12 cellular contexts compared by ENCODE assay signal in the genomic region with DNA sequence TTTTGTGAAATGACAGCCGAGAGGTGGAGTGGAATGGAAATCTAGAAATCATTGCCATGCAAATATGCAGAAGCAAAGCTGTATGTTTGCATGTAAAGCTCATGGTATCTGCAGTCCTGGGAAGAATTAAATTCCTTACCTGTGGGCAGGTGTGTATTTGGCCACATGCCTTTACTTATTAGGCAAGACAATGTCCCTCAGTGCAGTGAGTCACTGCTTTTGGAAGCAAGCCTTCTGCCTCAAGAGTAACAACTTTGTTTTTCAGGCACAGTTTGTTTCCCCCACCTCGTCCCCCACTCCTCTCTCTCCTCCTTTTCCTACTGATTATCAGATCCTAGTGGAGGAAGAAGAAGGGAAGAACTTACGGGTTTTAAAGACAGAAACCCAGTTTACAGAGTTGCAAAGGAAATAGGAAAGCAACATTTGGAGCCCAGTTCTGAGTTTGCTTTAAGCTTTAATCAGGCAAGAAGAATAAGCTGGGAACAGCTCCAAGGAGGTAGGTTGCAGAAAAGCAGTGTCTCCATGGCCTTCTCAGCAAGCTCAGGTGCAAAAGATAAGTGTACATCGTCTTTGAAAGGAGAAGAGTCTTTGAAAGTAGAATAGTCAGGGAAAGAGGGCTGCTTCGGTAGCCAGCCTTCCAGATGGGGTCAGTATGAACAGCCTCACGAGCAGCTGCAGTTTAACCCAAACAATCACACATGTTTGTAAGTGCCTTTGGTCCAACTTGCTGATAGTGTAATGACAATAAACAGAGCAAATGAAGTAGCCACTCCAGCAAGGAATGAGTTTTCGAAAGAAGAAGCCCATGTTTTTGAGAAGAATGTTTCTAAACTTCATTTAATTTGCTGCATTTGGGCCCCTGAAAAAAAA.
DNase-seq lines count a peak whose midpoint lies in the region; ATAC-seq and TF ChIP-seq lines count a peak whose summit lies in the region.
"Had no signal": no experiment of that assay in that cellular context is flagged by ENCODE, and none has a peak within 500 bp of the region (broad histone marks: within the 10 kb centered on the region; RNA-seq: fewer than 3 reads in every experiment).

No MANE protein-coding gene starts in this region.

- H3K27me3 ChIP-seq in HUES64 (ENCODE audit: insufficient read depth, low read length) (no peaks in the 10 kb centered on the region), skeletal muscle satellite cell (ENCODE audit: control insufficient read depth, insufficient read depth, low read length) (no peaks in the 10 kb centered on the region), WERI-Rb-1 (ENCODE audit: insufficient read depth, low read depth, severe bottlenecking) (no peaks in the 10 kb centered on the region)

- H3K9ac ChIP-seq in HUES64 (ENCODE audit: low read depth, low read length) = peak overlapping the region; percentile 33; the same call in 1 of the 2 replicates
- H3K9ac ChIP-seq in skeletal muscle satellite cell (ENCODE audit: low read depth, low read length) = no peak overlapping the region

- no peak for ATAC-seq in GM18868 (IDR thresholded peaks at IDR 0.05; ENCODE audit: unreplicated experiment)
- ATAC-seq: T-helper 17 cell had no signal

- DNase-seq in SW480 (ENCODE audit: low spot score) = peak; percentile 91
- peak; percentile 72 for DNase-seq in islet precursor cell
- no peak for DNase-seq in stimulated activated CD4-positive, alpha-beta T cell treated with anti-CD3 and anti-CD28 coated beads, Interleukin-1b, Interleukin-23, amount 100 ng/mL, for 48 hours
- no peak for DNase-seq in WERI-Rb-1
- DNase-seq in globus pallidus (ENCODE audit: low spot score) = no peak
- DNase-seq: activated naive CD8-positive, alpha-beta T cell treated with anti-CD3 and anti-CD28 coated beads for 36 hours; psoas muscle; T-helper 17 cell had no signal

- peak overlapping the region; percentile 60 for H3K4me2 ChIP-seq in skeletal muscle satellite cell (ENCODE audit: low read length)

- WGBS in HUES64 = 61% methylated on average over 7 of the region's 7 CpGs

- H3K9me3 ChIP-seq in HUES64 (ENCODE audit: insufficient read depth, low read depth, low read length) (no peaks in the 10 kb centered on the region), skeletal muscle satellite cell (replicated peaks; ENCODE audit: low read length) (no peaks in the 10 kb centered on the region), WERI-Rb-1 (ENCODE audit: severe bottlenecking) (no peaks in the 10 kb centered on the region)
- H3K9me3 ChIP-seq: psoas muscle, thoracic aorta had no signal

- peaks cover 24% of the 10 kb centered on the region for H3K4me1 ChIP-seq in HUES64 (ENCODE audit: insufficient read depth, low read length)
- peaks cover 9% of the 10 kb centered on the region for H3K4me1 ChIP-seq in skeletal muscle satellite cell (ENCODE audit: control insufficient read depth, insufficient read depth, low read length)
- H3K4me1 ChIP-seq: psoas muscle had no signal

- H3K27ac ChIP-seq in HUES64 (ENCODE audit: low read depth, low read length) (peak overlapping the region; percentile 76), WERI-Rb-1 (no peak overlapping the region)
- H3K27ac ChIP-seq: psoas muscle, thoracic aorta had no signal

- no peak for TF ChIP-seq CTCF in WERI-Rb-1 (IDR thresholded peaks at IDR 0.05; ENCODE audit: low read depth, low read length)

- H3K4me3 ChIP-seq in HUES64 (ENCODE audit: low read length) (no peak overlapping the region), skeletal muscle satellite cell (ENCODE audit: low read length) (peak overlapping the region; percentile 21), WERI-Rb-1 (ENCODE audit: low read depth, low read length) (no peak overlapping the region)
- H3K4me3 ChIP-seq: psoas muscle, thoracic aorta had no signal

- H3K36me3 ChIP-seq in HUES64 (ENCODE audit: insufficient read depth, low read length) (no peaks in the 10 kb centered on the region), skeletal muscle satellite cell (ENCODE audit: insufficient read depth, low read length) (no peaks in the 10 kb centered on the region), WERI-Rb-1 (no peaks in the 10 kb centered on the region)
- H3K36me3 ChIP-seq: thoracic aorta had no signal

Comparison
In these comparisons a context has a peak if more than half of its experiments do, and no peak if none do; other contexts are left out.
1. DNase-seq: peak in SW480 (single experiment) and islet precursor cell (single experiment); none in stimulated activated CD4-positive, alpha-beta T cell treated with anti-CD3 and anti-CD28 coated beads, Interleukin-1b, Interleukin-23, amount 100 ng/mL, for 48 hours (single experiment), WERI-Rb-1 (single experiment) and globus pallidus (single experiment).